ENCODE assay signal across 21 cellular contexts in genomic region chr3:38827791-38828190, GRCh38. TPM values are rescaled to one million over a fixed set of nuclear protein-coding genes. Genes with fewer than 3 reads are reported as not detected.
DNase-seq lines count a peak whose midpoint lies in the region; ATAC-seq and TF ChIP-seq lines count a peak whose summit lies in the region.
"Had no signal": no experiment of that assay in that cellular context is flagged by ENCODE, and none has a peak within 500 bp of the region (broad histone marks: within the 10 kb centered on the region; RNA-seq: fewer than 3 reads in every experiment).

No MANE protein-coding gene starts in this region.

- no peaks in the 10 kb centered on the region for H3K36me3 ChIP-seq in esophagus muscularis mucosa
- H3K36me3 ChIP-seq: BE2C; BLaER1 treated with 17β-estradiol and CSF1 and Interleukin-3, amounts not matched to agents 10 nM and 100 nM; HAP-1 had no signal

- H3K9me3 ChIP-seq in esophagus muscularis mucosa: no peaks in the 10 kb centered on the region
- H3K9me3 ChIP-seq: BE2C; BLaER1 treated with 17β-estradiol and CSF1 and Interleukin-3, amounts not matched to agents 10 nM and 100 nM; HAP-1 had no signal

- DNase-seq in ACHN: peak; percentile 16
- DNase-seq in esophagus muscularis mucosa (ENCODE audit: extremely low spot score): peak; percentile 81
- peak; percentile 6 for DNase-seq in myocyte (ENCODE audit: low read depth)
- DNase-seq in C1 segment of cervical spinal cord (lab: John Stamatoyannopoulos, UW): no peak
- DNase-seq: AML-193; BE2C; Calu3; CD4-positive, alpha-beta memory T cell; COR-L47; DMS53; DMS79 treated with DMSO at 0.1 percent for 48 hours; GF-D8; GOT3; HFFc6 had no signal

- ATAC-seq in HG03159 (IDR thresholded peaks at IDR 0.05; ENCODE audit: unreplicated experiment) (no peak), GM21717 (IDR thresholded peaks at IDR 0.05; ENCODE audit: unreplicated experiment) (no peak)

- intact Hi-C loops in esophagus muscularis mucosa (cut with DNase I): no loop called here

- TF ChIP-seq POLR2A in esophagus muscularis mucosa (IDR thresholded peaks at IDR 0.05; ENCODE audit: low read depth): no peak

- in situ Hi-C loops in ACHN (cut with HindIII; ENCODE audit: low pct_ligation_motif_present, low pct_unique_long_range_greater_than_20kb, low sequenced_read_pairs): no loop called here

- peaks cover 0 to 12% (median 1%) of the 10 kb centered on the region in 4 donors for H3K4me1 ChIP-seq in esophagus muscularis mucosa
- H3K4me1 ChIP-seq: BE2C, HAP-1 had no signal

- no peak overlapping the region for H3K4me3 ChIP-seq in esophagus muscularis mucosa
- H3K4me3 ChIP-seq: BLaER1 treated with 17β-estradiol and CSF1 and Interleukin-3, amounts not matched to agents 10 nM and 100 nM; HAP-1 had no signal

- no peak overlapping the region for H3K27ac ChIP-seq in esophagus muscularis mucosa (replicated peaks in 1 of 4)
- H3K27ac ChIP-seq: 22Rv1; BLaER1 treated with 17β-estradiol and CSF1 and Interleukin-3, amounts not matched to agents 10 nM and 100 nM had no signal

- TF ChIP-seq EP300 in esophagus muscularis mucosa (IDR thresholded peaks at IDR 0.05): no peak

- no peaks in the 10 kb centered on the region for H3K27me3 ChIP-seq in esophagus muscularis mucosa
- H3K27me3 ChIP-seq: BE2C; BLaER1 treated with 17β-estradiol and CSF1 and Interleukin-3, amounts not matched to agents 10 nM and 100 nM had no signal

- TF ChIP-seq CTCF in esophagus muscularis mucosa (IDR thresholded peaks at IDR 0.05): no peak

RNA-seq across cellular contexts. Expression of gene SCN10A, which starts 11.8 kb away (rescaled TPM):
- total RNA-seq in esophagus muscularis mucosa (not detected), myocyte (not detected in 2 replicates)
- polyA plus RNA-seq in myocyte (2012): not detected
- total RNA-seq: Calu3; CD4-positive, alpha-beta memory T cell; Daoy; G401; HFFc6 had no signal
- polyA plus RNA-seq: CD4-positive, alpha-beta memory T cell had no signal

Comparison
In these comparisons a context has a peak if more than half of its experiments do, and no peak if none do; other contexts are left out.
1. DNase-seq: peak in ACHN (single experiment), esophagus muscularis mucosa (single experiment) and myocyte (single experiment); none in C1 segment of cervical spinal cord (0 of 14).